ENCODE assay signal across 22 cellular contexts in genomic region chr7:128854396-128854795, GRCh38. TPM values are rescaled to one million over a fixed set of nuclear protein-coding genes. Genes with fewer than 3 reads are reported as not detected.
DNase-seq lines count a peak whose midpoint lies in the region; ATAC-seq, FAIRE-seq and TF ChIP-seq lines count a peak whose summit lies in the region.
"Had no signal": no experiment of that assay in that cellular context is flagged by ENCODE, and none has a peak within 500 bp of the region (broad histone marks: within the 10 kb centered on the region; RNA-seq: fewer than 3 reads in every experiment).

No MANE protein-coding gene starts in this region.

- H3K4me3 ChIP-seq in IMR-90 (ENCODE audit: insufficient read depth, low read depth, low read length) (no peak overlapping the region), H1 (ENCODE audit: extremely low read depth in 1 of 4, insufficient read depth in 2 of 4, low read depth in 3 of 4, low read length in 4 of 4) (no peak overlapping the region), gastrocnemius medialis (no peak overlapping the region)
- H3K4me3 ChIP-seq: BLaER1, GM12878 had no signal

- no peaks in the 10 kb centered on the region for H3K9me1 ChIP-seq in IMR-90 (ENCODE audit: insufficient read depth, low read length)

- H2BK15ac ChIP-seq in IMR-90 (ENCODE audit: low read depth, low read length) (no peak overlapping the region), H1 (ENCODE audit: low read length) (no peak overlapping the region)

- H3K79me1 ChIP-seq in IMR-90 (ENCODE audit: low read depth in 1 of 2, low read length in 2 of 2) (peaks cover 23 to 38% of the 10 kb centered on the region in 2 experiments), H1 (ENCODE audit: low read depth, low read length) (no peaks in the 10 kb centered on the region)

- H4K8ac ChIP-seq in IMR-90 (ENCODE audit: low read depth in 2 of 2, low read length in 2 of 2) (no peak overlapping the region), H1 (ENCODE audit: extremely low read depth, insufficient read depth, low read length) (peak overlapping the region; percentile 35; the same call in 1 of the 2 replicates)

- no peak overlapping the region for H2BK5ac ChIP-seq in IMR-90 (ENCODE audit: low read depth, low read length, poor library complexity, severe bottlenecking)
- no peak overlapping the region for H2BK5ac ChIP-seq in H1 (ENCODE audit: low read depth, low read length)

- H4K20me1 ChIP-seq in IMR-90 (ENCODE audit: insufficient read depth, low read length) (peaks cover 50% of the 10 kb centered on the region), H1 (replicated peaks in 1 of 2; ENCODE audit: control insufficient read depth in 1 of 2, insufficient read depth in 2 of 2, low read length in 2 of 2) (no peaks in the 10 kb centered on the region)
- H4K20me1 ChIP-seq: BLaER1 had no signal

- H3K56ac ChIP-seq in IMR-90 (ENCODE audit: extremely low read depth, insufficient read depth, low read length) (no peak overlapping the region), H1 (replicated peaks; ENCODE audit: insufficient read length, low read depth, low read length) (no peak overlapping the region)

- H2AK9ac ChIP-seq in IMR-90 (replicated peaks; ENCODE audit: low read depth, low read length, poor library complexity) = peak overlapping the region; percentile 42

- H3K36me3 ChIP-seq in IMR-90 (ENCODE audit: control insufficient read depth, insufficient read depth, low read length) (peaks cover 85% of the 10 kb centered on the region), H1 (ENCODE audit: control insufficient read depth in 2 of 4, insufficient read depth in 4 of 4, low read length in 3 of 4) (no peaks in the 10 kb centered on the region), gastrocnemius medialis (peaks cover 4 to 79% of the 10 kb centered on the region in 2 donors)
- H3K36me3 ChIP-seq: BLaER1 had no signal

- TF ChIP-seq POLR2A in IMR-90 (IDR thresholded peaks at IDR 0.05; ENCODE audit: low read depth, low read length) = no peak
- no peak for TF ChIP-seq POLR2A in H1 (IDR thresholded peaks at IDR 0.05; ENCODE audit: control extremely low read depth in 1 of 2, low read depth in 2 of 2, low read length in 2 of 2)
- TF ChIP-seq POLR2A in gastrocnemius medialis (IDR thresholded peaks at IDR 0.05) = no peak

- no peak for TF ChIP-seq EP300 in H1 (IDR thresholded peaks at IDR 0.05; ENCODE audit: borderline replicate concordance in 1 of 2, low read depth in 2 of 2, low read length in 2 of 2)

- dilution Hi-C loops in IMR-90 (cut with HindIII; ENCODE audit: low sequenced_read_pairs, unreplicated experiment) = no loop called here

- no peak overlapping the region for H3K14ac ChIP-seq in IMR-90 (replicated peaks; ENCODE audit: low read depth, low read length)
- H3K14ac ChIP-seq in H1 (ENCODE audit: insufficient read length) = no peak overlapping the region

- H2BK12ac ChIP-seq in H1 (ENCODE audit: low read depth, low read length) = no peak overlapping the region

- H2BK20ac ChIP-seq in IMR-90 (ENCODE audit: low read depth, low read length) (no peak overlapping the region), H1 (ENCODE audit: low read length) (no peak overlapping the region)

- no peak overlapping the region for H3K9ac ChIP-seq in IMR-90 (ENCODE audit: low read depth, low read length)
- no peak overlapping the region for H3K9ac ChIP-seq in H1 (replicated peaks in 1 of 4; ENCODE audit: extremely low read depth in 1 of 4, low read depth in 3 of 4, low read length in 3 of 4)
- H3K9ac ChIP-seq: BLaER1 had no signal

- no peaks in the 10 kb centered on the region for H3K4me1 ChIP-seq in IMR-90 (ENCODE audit: control insufficient read depth, insufficient read depth, low read length)
- H3K4me1 ChIP-seq in H1 (replicated peaks in 1 of 4; ENCODE audit: control insufficient read depth in 3 of 4, insufficient read depth in 4 of 4, low read length in 3 of 4) = no peaks in the 10 kb centered on the region; a peak in 1 of 7 replicates
- H3K4me1 ChIP-seq in gastrocnemius medialis = peaks cover 6 to 17% of the 10 kb centered on the region in 2 donors

- H3K9me3 ChIP-seq in IMR-90 (ENCODE audit: control insufficient read depth, insufficient read depth, low read length) (no peaks in the 10 kb centered on the region), H1 (ENCODE audit: insufficient read depth in 2 of 2, low read depth in 1 of 2, low read length in 1 of 2) (no peaks in the 10 kb centered on the region), gastrocnemius medialis (no peaks in the 10 kb centered on the region)
- H3K9me3 ChIP-seq: BLaER1 had no signal

- H3K23ac ChIP-seq in IMR-90 (ENCODE audit: low read depth, low read length) = no peak overlapping the region
- no peak overlapping the region for H3K23ac ChIP-seq in H1 (ENCODE audit: insufficient read length)

- no peaks in the 10 kb centered on the region for H3K79me2 ChIP-seq in H1 (ENCODE audit: control insufficient read depth in 1 of 2, insufficient read depth in 2 of 2, low read length in 2 of 2)

- no peak for FAIRE-seq in H1 (lab: Jason Lieb, UNC)
- FAIRE-seq: D721Med, GM12878, GM19239 had no signal

- H3K18ac ChIP-seq in IMR-90 (ENCODE audit: low read depth, low read length) = no peak overlapping the region
- H3K18ac ChIP-seq in H1 (ENCODE audit: extremely low read depth, low read length) = no peak overlapping the region

- H3K4ac ChIP-seq in IMR-90 (ENCODE audit: low read depth, low read length) (no peak overlapping the region), H1 (replicated peaks; ENCODE audit: insufficient read length, low read depth, low read length) (no peak overlapping the region)

- TF ChIP-seq CTCF in IMR-90 (conservative IDR thresholded peaks at IDR 0.05; ENCODE audit: low read depth, low read length) (no peak), H1 (IDR thresholded peaks at IDR 0.05; ENCODE audit: control extremely low read depth in 1 of 3, insufficient read depth in 1 of 3, low read depth in 1 of 3, low read length in 3 of 3) (no peak), gastrocnemius medialis (IDR thresholded peaks at IDR 0.05 in 4 of 5, conservative IDR thresholded peaks at IDR 0.05 in 1 of 5) (no peak)

- no peak overlapping the region for H4K5ac ChIP-seq in IMR-90 (ENCODE audit: low read depth, low read length)
- no peak overlapping the region for H4K5ac ChIP-seq in H1 (ENCODE audit: insufficient read length, low read depth, low read length)

- H3K27me3 ChIP-seq in IMR-90 (ENCODE audit: control insufficient read depth, insufficient read depth, low read length) (no peaks in the 10 kb centered on the region), H1 (replicated peaks in 1 of 4; ENCODE audit: control insufficient read depth in 3 of 4, extremely low read depth in 1 of 4, insufficient read depth in 3 of 4, low read length in 3 of 4) (no peaks in the 10 kb centered on the region), gastrocnemius medialis (no peaks in the 10 kb centered on the region)
- H3K27me3 ChIP-seq: BLaER1 had no signal

- H3K23me2 ChIP-seq in H1 (ENCODE audit: low read depth, low read length) = no peaks in the 10 kb centered on the region

- H4K91ac ChIP-seq in IMR-90 (ENCODE audit: insufficient read depth, low read depth, low read length) = no peak overlapping the region
- no peak overlapping the region for H4K91ac ChIP-seq in H1 (replicated peaks; ENCODE audit: insufficient read length, low read length)

- no peak for DNase-seq in IMR-90
- DNase-seq in H1 (ENCODE audit: low read depth in 1 of 2, low spot score in 2 of 2) = no peak
- no peak for DNase-seq in gastrocnemius medialis
- DNase-seq in AG08396 (ENCODE audit: low spot score) = no peak
- DNase-seq in NCI-H1694 (lab: John Stamatoyannopoulos, UW) = no peak
- DNase-seq: CD4-positive, CD25-positive, alpha-beta regulatory T cell; CD8-positive, alpha-beta T cell; DMS 273 treated with DMSO at 0.1 percent for 48 hours; DMS79; EL; GDM1; GOT3; H7; HCEC 1CT had no signal

- intact Hi-C loops in IMR-90 (cut with micrococcal nuclease) (no loop called here), gastrocnemius medialis (cut with DNase I; ENCODE audit: low total_unique reads) (no loop called here)

- POLR2A ChIA-PET in IMR-90 (lab: Charles Lee; ENCODE audit: unreplicated experiment) (no interaction called here), H1 (lab: Charles Lee; ENCODE audit: partially characterized antibody) (no interaction called here)

- no TSS peak for BruUV-seq in IMR-90 (replicated peaks; lab: Mats Ljungman, UMichigan)

- H2AK5ac ChIP-seq in IMR-90 (ENCODE audit: low read depth, low read length) = no peak overlapping the region
- H2AK5ac ChIP-seq in H1 (ENCODE audit: low read depth, low read length) = no peak overlapping the region

- H2AFZ ChIP-seq in IMR-90 (replicated peaks; ENCODE audit: low read length, poor library complexity) = no peak overlapping the region
- H2AFZ ChIP-seq in H1 (ENCODE audit: low read length) = no peak overlapping the region

- TF ChIP-seq RAD21 in IMR-90 (IDR thresholded peaks at IDR 0.05; ENCODE audit: low read length) (no peak), H1 (IDR thresholded peaks at IDR 0.05 in 1 of 2, conservative IDR thresholded peaks at IDR 0.05 in 1 of 2; ENCODE audit: low read depth in 2 of 2, low read length in 2 of 2) (no peak)

- ATAC-seq in IMR-90 (ENCODE audit: low read depth) = no peak
- ATAC-seq in gastrocnemius medialis = no peak
- no peak for ATAC-seq in HG03354 (IDR thresholded peaks at IDR 0.05; ENCODE audit: poor library complexity, severe bottlenecking, unreplicated experiment)
- ATAC-seq: CD8-positive, alpha-beta T cell; GM12878 had no signal

- 94% methylated on average over 17 of the region's 21 CpGs; no CpG with 5 or more reads in 1 of the 2 experiments for WGBS in IMR-90 (ENCODE audit: extremely low coverage in 2 of 2, insufficient read length in 1 of 2), 2 experiments
- 89% methylated on average over 20 of the region's 21 CpGs; no CpG with 5 or more reads in 1 of the 2 experiments for WGBS in H1 (ENCODE audit: extremely low coverage in 1 of 2, insufficient coverage in 1 of 2, insufficient read length in 1 of 2, insufficient replicate concordance in 2 of 2, low coverage in 1 of 2, low lambda C conversion rate in 2 of 2, missing lambda C conversion rate in 1 of 2), 2 experiments

- in situ Hi-C loops in IMR-90 (cut with MboI; ENCODE audit: low sequenced_read_pairs) = no loop called here
- in situ Hi-C loops in gastrocnemius medialis (cut with MboI; ENCODE audit: low sequenced_read_pairs in 4 of 4) = loop anchor here in 1 of 4 donors (25.0 kb wide), 1 partner anchor 392 kb away; the partner anchor contains the start of gene HILPDA

- no peak overlapping the region for H3K4me2 ChIP-seq in IMR-90 (ENCODE audit: low read depth, low read length)
- no peak overlapping the region for H3K4me2 ChIP-seq in H1 (ENCODE audit: insufficient read depth in 1 of 2, low read depth in 2 of 2, low read length in 2 of 2)
- H3K4me2 ChIP-seq: BLaER1 had no signal

- H3K27ac ChIP-seq in IMR-90 (ENCODE audit: insufficient read depth, low read length) = no peak overlapping the region
- no peak overlapping the region for H3K27ac ChIP-seq in H1 (ENCODE audit: low read depth, low read length)
- peak overlapping the region; percentile 55 to 99 (median 96) for H3K27ac ChIP-seq in gastrocnemius medialis
- H3K27ac ChIP-seq: BLaER1, C4-2B had no signal

- CTCF ChIA-PET in IMR-90 (lab: Yijun Ruan, JAX) (no interaction called here), H1 (lab: Charles Lee; ENCODE audit: partially characterized antibody) (no interaction called here)

- H2BK120ac ChIP-seq in IMR-90 (ENCODE audit: low read depth, low read length) (no peak overlapping the region), H1 (replicated peaks; ENCODE audit: low read depth, low read length) (no peak overlapping the region)

RNA-seq across cellular contexts. Expression of gene ATP6V1F, which starts 8.3 kb away (rescaled TPM):
- 61.1 and 104 TPM in 2 replicates for total RNA-seq in IMR-90 (2012; rRNA removed)
- polyA plus RNA-seq in IMR-90 (2012; rRNA removed) = 321 and 346 TPM in 2 replicates
- 128 and 421 TPM in 2 replicates for polyA plus RNA-seq in IMR-90 (2012; cell fraction: cytosol; rRNA removed)
- 84.2 and 106 TPM in 2 replicates for polyA plus RNA-seq in IMR-90 (2012; cell fraction: nucleus; rRNA removed; ENCODE audit: low replicate concordance)
- 104 TPM in 2 replicates for total RNA-seq in H1 (2021; fragmentation: NEBNext Ultra II Directional; extraction: Animal tissue kit (Norgen Biotek cat#: 25700))
- 318 and 344 TPM in 2 replicates for polyA plus RNA-seq in H1 (2011; rRNA removed)
- polyA plus RNA-seq in H1 (2011; cell fraction: cytosol; rRNA removed) = 227 TPM
- 147 TPM for polyA plus RNA-seq in H1 (2011; cell fraction: nucleus; rRNA removed)
- polyA plus RNA-seq in H1 (2012, experiment 1 of 2) = 165 to 195 TPM (median 180 TPM) in 4 replicates
- polyA plus RNA-seq in H1 (2012, experiment 2 of 2) = 412 TPM
- polyA plus RNA-seq in H1 (2013, experiment 1 of 2) = 164 TPM
- polyA plus RNA-seq in H1 (2013, experiment 2 of 2) = 168 TPM
- 36.9 and 39.0 TPM in 2 replicates for polyA minus RNA-seq in H1 (2011; rRNA and poly(A)+ RNA removed)
- 25.6 TPM for polyA minus RNA-seq in H1 (2011; cell fraction: cytosol; rRNA and poly(A)+ RNA removed)
- 35.3 TPM for polyA minus RNA-seq in H1 (2011; cell fraction: nucleus; rRNA and poly(A)+ RNA removed)
- total RNA-seq in gastrocnemius medialis = 10 to 100 TPM; 79.3 to 99.2 (median 82.3) TPM

RNA-seq across cellular contexts. Expression of gene FLNC, which starts 24.2 kb away (rescaled TPM):
- total RNA-seq in IMR-90 (2012; rRNA removed) (116 and 139 TPM in 2 replicates), gastrocnemius medialis (1,000 to 10,000 TPM; 1,071 to 4,398 (median 2,381) TPM)
- polyA plus RNA-seq in IMR-90 (2012; rRNA removed) (154 and 167 TPM in 2 replicates), H1 (2011; rRNA removed) (1.9 and 3.3 TPM in 2 replicates)
- 67.5 and 137 TPM in 2 replicates for polyA plus RNA-seq in IMR-90 (2012; cell fraction: cytosol; rRNA removed)
- 165 and 525 TPM in 2 replicates for polyA plus RNA-seq in IMR-90 (2012; cell fraction: nucleus; rRNA removed; ENCODE audit: low replicate concordance)
- 10.7 and 12.0 TPM in 2 replicates for total RNA-seq in H1 (2021; fragmentation: NEBNext Ultra II Directional; extraction: Animal tissue kit (Norgen Biotek cat#: 25700))
- polyA plus RNA-seq in H1 (2011; cell fraction: cytosol; rRNA removed) = 2.3 TPM
- polyA plus RNA-seq in H1 (2011; cell fraction: nucleus; rRNA removed) = 9.5 TPM
- 5.2 to 7.9 TPM (median 6.6 TPM) in 4 replicates for polyA plus RNA-seq in H1 (2012, experiment 1 of 2)
- polyA plus RNA-seq in H1 (2012, experiment 2 of 2) = 5.2 TPM
- polyA plus RNA-seq in H1 (2013, experiment 1 of 2) = 8.3 TPM
- 7.8 TPM for polyA plus RNA-seq in H1 (2013, experiment 2 of 2)
- 4.5 and 5.1 TPM in 2 replicates for polyA minus RNA-seq in H1 (2011; rRNA and poly(A)+ RNA removed)
- 7.1 TPM for polyA minus RNA-seq in H1 (2011; cell fraction: cytosol; rRNA and poly(A)+ RNA removed)
- polyA minus RNA-seq in H1 (2011; cell fraction: nucleus; rRNA and poly(A)+ RNA removed) = 5.7 TPM
- total RNA-seq: B cell; CD4-positive, CD25-positive, alpha-beta regulatory T cell had no signal
- polyA plus RNA-seq: CD4-positive, CD25-positive, alpha-beta regulatory T cell had no signal

RNA-seq across cellular contexts. Expression of gene KCP, which starts 56.1 kb away (rescaled TPM):
- total RNA-seq in IMR-90 (2012; rRNA removed) (not detected in 2 replicates), gastrocnemius medialis (under 1 TPM in 1 of 4 donors, not detected in 3; 0.10 TPM)
- polyA plus RNA-seq in IMR-90 (2012; rRNA removed) (0.03 and 0.07 TPM in 2 replicates), H1 (2011; rRNA removed) (1.3 and 2.1 TPM in 2 replicates)
- polyA plus RNA-seq in IMR-90 (2012; cell fraction: cytosol; rRNA removed) = 0.03 TPM in 1 of 2 replicates, not detected in the other
- polyA plus RNA-seq in IMR-90 (2012; cell fraction: nucleus; rRNA removed; ENCODE audit: low replicate concordance) = 0.17 and 0.33 TPM in 2 replicates
- total RNA-seq in H1 (2021; fragmentation: NEBNext Ultra II Directional; extraction: Animal tissue kit (Norgen Biotek cat#: 25700)) = 1.8 and 2.0 TPM in 2 replicates
- polyA plus RNA-seq in H1 (2011; cell fraction: cytosol; rRNA removed) = 1.6 TPM
- polyA plus RNA-seq in H1 (2011; cell fraction: nucleus; rRNA removed) = 8.1 TPM
- 1.1 to 2.3 TPM (median 1.6 TPM) in 4 replicates for polyA plus RNA-seq in H1 (2012, experiment 1 of 2)
- polyA plus RNA-seq in H1 (2012, experiment 2 of 2) = 0.51 TPM
- 1.8 TPM for polyA plus RNA-seq in H1 (2013, experiment 1 of 2)
- 1.5 TPM for polyA plus RNA-seq in H1 (2013, experiment 2 of 2)
- 1.1 and 1.4 TPM in 2 replicates for polyA minus RNA-seq in H1 (2011; rRNA and poly(A)+ RNA removed)
- 0.59 TPM for polyA minus RNA-seq in H1 (2011; cell fraction: cytosol; rRNA and poly(A)+ RNA removed)
- polyA minus RNA-seq in H1 (2011; cell fraction: nucleus; rRNA and poly(A)+ RNA removed) = 4.3 TPM
- total RNA-seq: A673 had no signal

Comparison
In these comparisons a context has a peak if more than half of its experiments do, and no peak if none do; other contexts are left out.
1. H3K27ac ChIP-seq: peak in gastrocnemius medialis (4 of 4); none in IMR-90 (single experiment) and H1 (single experiment).